Comparison of ENCODE assay signal across 15 cellular contexts in genomic region chr5:142825378-142826089, GRCh38. TPM values are rescaled to one million over a fixed set of nuclear protein-coding genes. Genes with fewer than 3 reads are reported as not detected.
DNase-seq lines count a peak whose midpoint lies in the region; ATAC-seq and TF ChIP-seq lines count a peak whose summit lies in the region.
"Had no signal": no experiment of that assay in that cellular context is flagged by ENCODE, and none has a peak within 500 bp of the region (broad histone marks: within the 10 kb centered on the region; RNA-seq: fewer than 3 reads in every experiment).

No MANE protein-coding gene starts in this region.

- ATAC-seq in left colon (peak; percentile 35), GM18498 (IDR thresholded peaks at IDR 0.05; ENCODE audit: unreplicated experiment) (no peak), GM21526 (IDR thresholded peaks at IDR 0.05; ENCODE audit: low FRiP score, unreplicated experiment) (no peak)

- H3K36me3 ChIP-seq in breast epithelium (no peaks in the 10 kb centered on the region), transverse colon (no peaks in the 10 kb centered on the region)
- H3K36me3 ChIP-seq: WERI-Rb-1 had no signal

- H3K27ac ChIP-seq in breast epithelium (peak overlapping the region; percentile 50 to 83), transverse colon (peak overlapping the region in 3 of 4 donors; percentile 52 to 86 (median 80))
- H3K27ac ChIP-seq: WERI-Rb-1 had no signal

- H3K4me3 ChIP-seq in breast epithelium = peak overlapping the region in 2 of 3 donors; percentile 9 to 13
- no peak overlapping the region for H3K4me3 ChIP-seq in transverse colon

- H3K9me3 ChIP-seq in breast epithelium = no peaks in the 10 kb centered on the region
- no peaks in the 10 kb centered on the region for H3K9me3 ChIP-seq in transverse colon

- intact Hi-C loops in breast epithelium (cut with DNase I; ENCODE audit: low total_unique reads) (no loop called here), left colon (cut with DNase I, micrococcal nuclease) (no loop called here), transverse colon (cut with DNase I; ENCODE audit: low total_unique reads) (no loop called here)

- TF ChIP-seq POLR2A in breast epithelium (IDR thresholded peaks at IDR 0.05) = no peak
- TF ChIP-seq POLR2A in transverse colon (IDR thresholded peaks at IDR 0.05) = no peak

- H3K27me3 ChIP-seq in breast epithelium (no peaks in the 10 kb centered on the region), transverse colon (no peaks in the 10 kb centered on the region)

- peak; percentile 57 for DNase-seq in M059J (ENCODE audit: low read depth)
- DNase-seq in breast epithelium (ENCODE audit: low spot score in 2 of 2) = peak in 1 of 2 donors; percentile 29
- DNase-seq in left colon = peak in 1 of 2 donors; percentile 75
- peak; percentile 51 for DNase-seq in transverse colon
- DNase-seq in NCI-H446 (lab: John Stamatoyannopoulos, UW) = no peak
- DNase-seq: activated T-cell treated with anti-CD3 and anti-CD28 coated beads, Interleukin-2, amount 50 U/mL, for 1 hour; hippocampal formation; mesendoderm; NCI-H1048; NCI-H446 treated with DMSO at 0.1 percent for 48 hours; retina; substantia nigra; WERI-Rb-1 had no signal

- 56 to 57% methylated on average over 4 to 13 of the region's 13 CpGs for WGBS in transverse colon (ENCODE audit: low coverage in 1 of 2), 2 donors

- no peak for TF ChIP-seq CTCF in breast epithelium (IDR thresholded peaks at IDR 0.05)
- TF ChIP-seq CTCF in transverse colon (IDR thresholded peaks at IDR 0.05) = no peak

- in situ Hi-C loops in transverse colon (cut with MboI; ENCODE audit: low pct_ligation_motif_present in 1 of 4, low pct_unique_long_range_greater_than_20kb in 1 of 4, low sequenced_read_pairs in 3 of 4) = no loop called here

- H3K4me1 ChIP-seq in breast epithelium = peaks cover 5 to 19% of the 10 kb centered on the region in 2 donors
- H3K4me1 ChIP-seq in transverse colon = peaks cover 16 to 88% (median 68%) of the 10 kb centered on the region in 4 donors

- no peak for TF ChIP-seq EP300 in transverse colon (IDR thresholded peaks at IDR 0.05; ENCODE audit: low read depth)

RNA-seq across cellular contexts. Expression of gene ARHGAP26, which starts 55.4 kb away (rescaled TPM):
- total RNA-seq in M059J (2014; rRNA removed; shearing (Covaris generic)) = 3.5 and 5.5 TPM in 2 replicates
- total RNA-seq in breast epithelium (10 to 100 TPM; 33.1 to 89.0 (median 56.4) TPM), left colon (10 to 100 TPM; 71.6 to 85.1 TPM), transverse colon (10 to 100 TPM; 61.0 to 76.7 (median 61.2) TPM)

Comparison
In these comparisons a context has a peak if more than half of its experiments do, and no peak if none do; other contexts are left out.
1. DNase-seq: peak in M059J (single experiment) and transverse colon (single experiment); none in NCI-H446 (0 of 2).
2. H3K4me3 ChIP-seq: peak in breast epithelium (2 of 3); none in transverse colon (0 of 4).